In the genomic region with DNA sequence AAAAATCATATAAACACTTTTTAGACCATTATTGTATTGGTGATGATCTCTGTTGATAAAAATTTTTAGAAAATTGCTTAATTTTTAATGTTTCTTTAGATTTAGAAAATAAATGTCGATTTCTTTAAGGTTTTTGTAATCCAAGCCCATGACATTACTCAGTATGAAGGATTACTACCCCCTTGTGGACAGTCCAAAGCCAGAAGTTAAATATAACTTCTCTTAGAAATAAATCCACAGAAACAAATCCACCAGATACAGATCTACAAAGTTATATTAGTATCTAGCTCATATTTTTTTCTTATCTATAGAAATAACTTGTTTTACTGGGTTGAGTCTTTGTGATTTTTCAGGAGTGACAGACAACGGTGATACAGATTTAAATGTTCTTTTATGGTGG, we compare ENCODE assay signal across 8 cellular contexts. TPM values are rescaled to one million over a fixed set of nuclear protein-coding genes. Genes with fewer than 3 reads are reported as not detected.
DNase-seq lines count a peak whose midpoint lies in the region; ATAC-seq, FAIRE-seq and TF ChIP-seq lines count a peak whose summit lies in the region.

No MANE protein-coding gene starts in this region.

- 47 to 57% methylated on average over 2 of the region's 2 CpGs for WGBS in pancreas, 2 donors

- FAIRE-seq in pancreas (lab: Jason Lieb, UNC), result peak; percentile 82

- DNase-seq in GM03348 (ENCODE audit: low spot score) (peak; percentile 28), NCI-H1694 (lab: John Stamatoyannopoulos, UW) (peak; percentile 5), dermis blood vessel endothelial cell (peak; percentile 63), pancreas (no peak), HUDEP-2 (lab: John Stamatoyannopoulos, UW; ENCODE audit: unreplicated experiment in 76 of 76) (no peak), H7 (no peak)

- no peaks in the 10 kb centered on the region for H3K27me3 ChIP-seq in pancreas
- no peaks in the 10 kb centered on the region for H3K27me3 ChIP-seq in H7 (ENCODE audit: control insufficient read depth, insufficient read depth, low read length)

- H3K4me3 ChIP-seq in pancreas, result no peak overlapping the region
- H3K4me3 ChIP-seq in H7 (ENCODE audit: insufficient read depth, low read depth, low read length), result no peak overlapping the region

- H3K36me3 ChIP-seq in pancreas (no peaks in the 10 kb centered on the region), H7 (replicated peaks; ENCODE audit: control insufficient read depth, insufficient read depth, low read length) (peaks cover 2% of the 10 kb centered on the region)

- H3K4me1 ChIP-seq in pancreas, result peaks cover 0 to 7% (median 6%) of the 10 kb centered on the region in 3 donors

- H3K27ac ChIP-seq in pancreas, result no peak overlapping the region

- intact Hi-C loops in pancreas (cut with DNase I), result no loop called here

- ATAC-seq in pancreas (peak in 3 of 4 donors; percentile 59 to 63 (median 62)), HG02885 (IDR thresholded peaks at IDR 0.05; ENCODE audit: poor library complexity, unreplicated experiment) (no peak), HG03196 (IDR thresholded peaks at IDR 0.05; ENCODE audit: unreplicated experiment) (no peak)

- H3K9me3 ChIP-seq in pancreas, result no peaks in the 10 kb centered on the region

- peak in 2 of 4 donors; percentile 10 to 31 for TF ChIP-seq CTCF in pancreas (IDR thresholded peaks at IDR 0.05)

RNA-seq across cellular contexts. Expression of a gene that starts 18.9 kb away (rescaled TPM):
- total RNA-seq in dermis blood vessel endothelial cell (14.3 and 17.0 TPM in 2 replicates), pancreas (10 to 100 TPM; 18.6 to 31.2 (median 25.1) TPM)
- 1 to 10 TPM; 4.6 to 7.3 TPM for polyA plus RNA-seq in pancreas
- total RNA-seq in H7 (2014; rRNA removed; shearing (Covaris generic)), result 0.55 and 2.1 TPM in 2 replicates

RNA-seq across cellular contexts. Expression of a gene that starts 30.3 kb away (rescaled TPM):
- total RNA-seq in dermis blood vessel endothelial cell (4.0 and 4.4 TPM in 2 replicates), pancreas (10 to 100 TPM in 2 of 6 donors, 1 to 10 TPM in 4; 4.8 to 18.1 (median 7.0) TPM)
- 1 to 10 TPM; 5.6 to 5.8 TPM for polyA plus RNA-seq in pancreas
- total RNA-seq in H7 (2014; rRNA removed; shearing (Covaris generic)), result 0.07 TPM in 1 of 2 replicates, not detected in the other

RNA-seq across cellular contexts. Expression of a gene that starts 35.2 kb away (rescaled TPM):
- 37.7 and 39.3 TPM in 2 replicates for total RNA-seq in dermis blood vessel endothelial cell
- total RNA-seq in pancreas, result 10 to 100 TPM in 2 of 6 donors, 1 to 10 TPM in 4; 5.5 to 11.4 (median 8.9) TPM
- polyA plus RNA-seq in pancreas, result 1 to 10 TPM; 4.5 to 7.3 TPM
- 24.3 and 25.8 TPM in 2 replicates for total RNA-seq in H7 (2014; rRNA removed; shearing (Covaris generic))

Comparison
In these comparisons a context has a peak if more than half of its experiments do, and no peak if none do; other contexts are left out.
1. DNase-seq: peak in GM03348 (single experiment), NCI-H1694 (single experiment) and dermis blood vessel endothelial cell (single experiment); none in pancreas (0 of 6), HUDEP-2 (0 of 76) and H7 (single experiment).
2. ATAC-seq: peak in pancreas (3 of 4); none in HG02885 (single experiment) and HG03196 (single experiment).